23 cellular contexts compared by ENCODE assay signal in the genomic region with DNA sequence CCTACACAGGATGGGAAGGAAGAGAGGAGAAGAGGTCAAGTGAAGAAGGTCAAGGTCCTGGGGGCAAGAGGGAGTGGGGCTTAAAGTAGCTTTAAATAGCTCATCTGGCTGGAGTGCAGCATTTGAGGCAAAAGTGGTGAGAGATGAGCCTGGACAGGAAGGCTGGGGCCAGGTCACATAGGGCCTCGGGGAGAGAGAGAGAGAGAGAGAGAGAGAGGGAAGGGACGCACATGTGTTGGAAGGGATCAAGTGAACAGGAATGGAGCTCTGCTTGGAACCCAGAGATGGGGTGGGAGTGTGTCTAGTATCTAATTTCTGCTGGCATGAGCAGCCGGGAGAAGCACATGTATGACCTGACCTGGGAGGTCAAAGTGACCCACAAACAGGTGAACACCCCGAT.
DNase-seq lines count a peak whose midpoint lies in the region; ATAC-seq and TF ChIP-seq lines count a peak whose summit lies in the region.
"Had no signal": no experiment of that assay in that cellular context is flagged by ENCODE, and none has a peak within 500 bp of the region (broad histone marks: within the 10 kb centered on the region; RNA-seq: fewer than 3 reads in every experiment).

No MANE protein-coding gene starts in this region.

- H2BK120ac ChIP-seq in H9 (ENCODE audit: low read depth, low read length, poor library complexity, severe bottlenecking) = no peak overlapping the region

- no peaks in the 10 kb centered on the region for H4K20me1 ChIP-seq in H9 (ENCODE audit: control insufficient read depth, insufficient read depth, insufficient read length)

- no peak overlapping the region for H3K9ac ChIP-seq in H9 (ENCODE audit: extremely low read depth, insufficient read length, low read length)

- H3K4me2 ChIP-seq in H9 (ENCODE audit: insufficient read depth, insufficient read length, low read length) = no peak overlapping the region

- WGBS in H9 (ENCODE audit: extremely low coverage, insufficient read length, low lambda C conversion rate) = no CpG with 5 or more reads among the region's 4 CpGs

- no peaks in the 10 kb centered on the region for H3K79me1 ChIP-seq in H9 (ENCODE audit: insufficient read depth, low read depth, low read length, poor library complexity, severe bottlenecking)

- no peaks in the 10 kb centered on the region for H3K79me2 ChIP-seq in H9 (ENCODE audit: insufficient read depth, low read length)

- H4K8ac ChIP-seq in H9 (replicated peaks; ENCODE audit: insufficient read length, low read depth, low read length) = no peak overlapping the region

- H3K36me3 Mint-ChIP-seq in H9 (ENCODE audit: insufficient read depth in 1 of 3, low read depth in 3 of 3) = no peaks in the 10 kb centered on the region; a peak in 1 of 7 replicates
- H3K36me3 Mint-ChIP-seq: activated naive CD4-positive, alpha-beta T cell treated with anti-CD3 and anti-CD28 coated beads, Interleukin-2, amount 50 U/mL, for 24 hours; brain; CD4-positive, alpha-beta memory T cell; IgD-negative memory B cell; natural killer cell treated with Interleukin-12 subunit alpha and Interleukin-12 subunit beta and Interleukin-15 and Interleukin-18, amount 100 ng/mL, for 72 hours had no signal

- H3K27ac ChIP-seq in H9 (ENCODE audit: insufficient read length, low read depth, low read length) = no peak overlapping the region
- H3K27ac ChIP-seq in gastrocnemius medialis = peak overlapping the region in 3 of 4 donors; percentile 59 to 74 (median 67)
- H3K27ac ChIP-seq: dorsolateral prefrontal cortex, esophagus squamous epithelium, foreskin keratinocyte had no signal

- no peak for TF ChIP-seq POLR2A in gastrocnemius medialis (IDR thresholded peaks at IDR 0.05)

- no peak overlapping the region for H2BK20ac ChIP-seq in H9 (ENCODE audit: low read depth, low read length, poor library complexity, severe bottlenecking)

- in situ Hi-C loops in gastrocnemius medialis (cut with MboI; ENCODE audit: low sequenced_read_pairs in 4 of 4) = no loop called here

- no peak overlapping the region for H3T11ph ChIP-seq in H9 (ENCODE audit: low read length)

- intact Hi-C loops in left cardiac atrium (cut with DNase I) (no loop called here), gastrocnemius medialis (cut with DNase I; ENCODE audit: low total_unique reads) (no loop called here)

- H3K27ac Mint-ChIP-seq in H9 = peak overlapping the region in 2 of 3 experiments; percentile 9 to 60; a peak in 3 of 7 replicates
- H3K27ac Mint-ChIP-seq: activated naive CD4-positive, alpha-beta T cell treated with anti-CD3 and anti-CD28 coated beads, Interleukin-2, amount 50 U/mL, for 24 hours; brain; CD4-positive, alpha-beta memory T cell; IgD-negative memory B cell; natural killer cell treated with Interleukin-12 subunit alpha and Interleukin-12 subunit beta and Interleukin-15 and Interleukin-18, amount 100 ng/mL, for 72 hours had no signal

- no peak overlapping the region for H3K4ac ChIP-seq in H9 (ENCODE audit: low read depth, low read length)

- H3K9me3 ChIP-seq in H9 (ENCODE audit: control insufficient read depth, low read depth, low read length) = no peaks in the 10 kb centered on the region
- no peaks in the 10 kb centered on the region for H3K9me3 ChIP-seq in gastrocnemius medialis
- H3K9me3 ChIP-seq: esophagus squamous epithelium had no signal

- peaks cover 39 to 48% of the 10 kb centered on the region in 2 experiments for H3K4me1 Mint-ChIP-seq in H9
- H3K4me1 Mint-ChIP-seq: activated naive CD4-positive, alpha-beta T cell treated with anti-CD3 and anti-CD28 coated beads, Interleukin-2, amount 50 U/mL, for 24 hours; brain; CD4-positive, alpha-beta memory T cell had no signal

- ATAC-seq in left cardiac atrium (peak; percentile 70 to 79), gastrocnemius medialis (peak in 1 of 2 donors; percentile 81)
- ATAC-seq: foreskin keratinocyte; Panc1; stimulated activated naive CD8-positive, alpha-beta T cell treated with anti-CD3 and anti-CD28 coated beads, Interleukin-15, Interleukin-2, amounts not matched to agents 100 U/mL and 50 U/mL, for 24 hours had no signal

- no peak overlapping the region for H2AK5ac ChIP-seq in H9 (ENCODE audit: insufficient read length, low read length)

- no peak overlapping the region for H2BK12ac ChIP-seq in H9 (ENCODE audit: insufficient read length, low read depth, low read length)

- no peaks in the 10 kb centered on the region for H3K27me3 Mint-ChIP-seq in H9 (ENCODE audit: low read depth)

- H3K27me3 ChIP-seq in H9 (ENCODE audit: insufficient read depth, low read length) = no peaks in the 10 kb centered on the region; the same call in 1 of the 2 replicates
- H3K27me3 ChIP-seq in gastrocnemius medialis = no peaks in the 10 kb centered on the region
- H3K27me3 ChIP-seq: esophagus squamous epithelium, foreskin keratinocyte had no signal

- H3K14ac ChIP-seq in H9 (ENCODE audit: insufficient read depth, low read length) = no peak overlapping the region

- no peak overlapping the region for H3K4me3 ChIP-seq in gastrocnemius medialis
- H3K4me3 ChIP-seq: dorsolateral prefrontal cortex, esophagus squamous epithelium had no signal

- H4K91ac ChIP-seq in H9 (ENCODE audit: insufficient read length, low read depth, low read length) = no peak overlapping the region

- no peak overlapping the region for H2BK5ac ChIP-seq in H9 (ENCODE audit: insufficient read length, low read length)

- H3K36me3 ChIP-seq in gastrocnemius medialis = no peaks in the 10 kb centered on the region
- H3K36me3 ChIP-seq: esophagus squamous epithelium had no signal

- no peak overlapping the region for H3K18ac ChIP-seq in H9 (ENCODE audit: insufficient read length, low read depth, low read length)

- H2BK15ac ChIP-seq in H9 (ENCODE audit: low read depth, low read length) = no peak overlapping the region

- H3K4me3 Mint-ChIP-seq in H9 = no peak overlapping the region
- H3K4me3 Mint-ChIP-seq: activated naive CD4-positive, alpha-beta T cell treated with anti-CD3 and anti-CD28 coated beads, Interleukin-2, amount 50 U/mL, for 24 hours; brain; CD4-positive, alpha-beta memory T cell; IgD-negative memory B cell; natural killer cell treated with Interleukin-12 subunit alpha and Interleukin-12 subunit beta and Interleukin-15 and Interleukin-18, amount 100 ng/mL, for 72 hours had no signal

- no peaks in the 10 kb centered on the region for H3K23me2 ChIP-seq in H9 (ENCODE audit: insufficient read length, low read depth, low read length, poor library complexity, severe bottlenecking)

- no peak overlapping the region for H2AFZ ChIP-seq in H9 (ENCODE audit: low read length)

- H3K9me3 Mint-ChIP-seq in H9 = no peaks in the 10 kb centered on the region
- H3K9me3 Mint-ChIP-seq: natural killer cell treated with Interleukin-12 subunit alpha and Interleukin-12 subunit beta and Interleukin-15 and Interleukin-18, amount 100 ng/mL, for 72 hours had no signal

- TF ChIP-seq CTCF in H9 (conservative IDR thresholded peaks at IDR 0.05) = no peak
- no peak for TF ChIP-seq CTCF in gastrocnemius medialis (IDR thresholded peaks at IDR 0.05 in 4 of 5, conservative IDR thresholded peaks at IDR 0.05 in 1 of 5)

- H3K4me1 ChIP-seq in H9 (ENCODE audit: insufficient read depth, low read length) = peaks cover 21% of the 10 kb centered on the region; the same call in 1 of the 2 replicates
- peaks cover 7 to 24% of the 10 kb centered on the region in 2 donors for H3K4me1 ChIP-seq in gastrocnemius medialis

- no peak overlapping the region for H4K5ac ChIP-seq in H9 (ENCODE audit: insufficient read length, low read depth, low read length)

- H3K56ac ChIP-seq in H9 (ENCODE audit: insufficient read length, low read depth, low read length) = no peak overlapping the region

- DNase-seq in NCI-H82 (lab: John Stamatoyannopoulos, UW) (peak; percentile 88), NCI-H82 treated with DMSO at 0.1 percent for 48 hours (lab: John Stamatoyannopoulos, UW; ENCODE audit: unreplicated experiment) (no peak), H9 (no peak), left cardiac atrium (no peak), gastrocnemius medialis (peak in 1 of 2 donors; percentile 61), foreskin melanocyte (no peak), MV-4-11 (lab: John Stamatoyannopoulos, UW) (no peak)
- DNase-seq in activated CD4-positive, alpha-beta T cell treated with anti-CD3 and anti-CD28 coated beads, Interleukin-2, amount 50 U/mL, for 1 hour = no peak
- DNase-seq: activated CD4-positive, alpha-beta T cell treated with anti-CD3 and anti-CD28 coated beads for 1 hour; amniotic stem cell; CD4-positive, alpha-beta memory T cell; dorsolateral prefrontal cortex; esophagus squamous epithelium; foreskin keratinocyte; kidney glomerular epithelial cell; SHP77 treated with DMSO at 0.1 percent for 48 hours; stimulated activated CD4-positive, alpha-beta T cell treated with anti-CD3 and anti-CD28 coated beads, Interleukin-1b, Interleukin-23, amount 100 ng/mL, for 48 hours; stimulated activated naive CD8-positive, alpha-beta T cell treated with anti-CD3 and anti-CD28 coated beads, Interleukin-15, Interleukin-2, amounts not matched to agents 100 U/mL and 50 U/mL, for 24 hours had no signal

- no peak overlapping the region for H3K23ac ChIP-seq in H9 (ENCODE audit: insufficient read length, low read depth, low read length)
